9 cellular contexts compared by ENCODE assay signal in genomic region chr6:109318328-109318876, GRCh38.
DNase-seq lines count a peak whose midpoint lies in the region; ATAC-seq and TF ChIP-seq lines count a peak whose summit lies in the region.
"Had no signal": no experiment of that assay in that cellular context is flagged by ENCODE, and none has a peak within 500 bp of the region (broad histone marks: within the 10 kb centered on the region; RNA-seq: fewer than 3 reads in every experiment).

No MANE protein-coding gene starts in this region.

- peak overlapping the region; percentile 68 to 84 (median 84) for H3K27ac ChIP-seq in gastrocnemius medialis
- no peak overlapping the region for H3K27ac ChIP-seq in CD4-positive, alpha-beta T cell (ENCODE audit: low read depth, low read length)

- peak overlapping the region in 1 of 4 donors; percentile 16 for H3K4me3 ChIP-seq in gastrocnemius medialis
- no peak overlapping the region for H3K4me3 ChIP-seq in HAP-1

- CTCF ChIA-PET in CD4-positive, alpha-beta T cell (lab: Charles Lee), result no interaction called here

- H3K27ac Mint-ChIP-seq in CD4-positive, alpha-beta T cell, result no peak overlapping the region

- H3K9me3 ChIP-seq in gastrocnemius medialis, result no peaks in the 10 kb centered on the region
- no peaks in the 10 kb centered on the region for H3K9me3 ChIP-seq in HAP-1
- H3K9me3 ChIP-seq in CD4-positive, alpha-beta T cell (ENCODE audit: control insufficient read depth, low read length), result no peaks in the 10 kb centered on the region

- DNase-seq in HT-29 (ENCODE audit: low spot score) (peak; percentile 88), NCI-H748 (lab: John Stamatoyannopoulos, UW; ENCODE audit: unreplicated experiment) (peak; percentile 69), hippocampal formation (lab: John Stamatoyannopoulos, UW) (peak; percentile 69 to 91), gastrocnemius medialis (peak; percentile 38 to 79), HAP-1 (ENCODE audit: low spot score in 2 of 2) (no peak), NCI-H2227 (lab: John Stamatoyannopoulos, UW; ENCODE audit: unreplicated experiment) (no peak)
- DNase-seq in CD4-positive, alpha-beta T cell, result no peak
- DNase-seq: dermis blood vessel endothelial cell had no signal

- TF ChIP-seq CTCF in gastrocnemius medialis (IDR thresholded peaks at IDR 0.05 in 4 of 5, conservative IDR thresholded peaks at IDR 0.05 in 1 of 5), result no peak
- TF ChIP-seq CTCF in CD4-positive, alpha-beta T cell (IDR thresholded peaks at IDR 0.05), result no peak

- H3K4me3 Mint-ChIP-seq in CD4-positive, alpha-beta T cell, result no peak overlapping the region

- H3K36me3 ChIP-seq in gastrocnemius medialis, result no peaks in the 10 kb centered on the region
- no peaks in the 10 kb centered on the region for H3K36me3 ChIP-seq in HAP-1 (replicated peaks)

- H3K4me1 ChIP-seq in gastrocnemius medialis, result peaks cover 25 to 26% of the 10 kb centered on the region in 2 donors
- H3K4me1 ChIP-seq in HAP-1, result peaks cover 5% of the 10 kb centered on the region; the same call in 1 of the 2 replicates

- H3K36me3 Mint-ChIP-seq in CD4-positive, alpha-beta T cell (ENCODE audit: low read depth), result no peaks in the 10 kb centered on the region

- POLR2A ChIA-PET in CD4-positive, alpha-beta T cell (lab: Charles Lee), result interaction anchor here (0.6 kb wide), 1 partner anchor 9 kb away, joined by 4 read pairs; no protein-coding TSS in a partner anchor

- intact Hi-C loops in gastrocnemius medialis (cut with DNase I; ENCODE audit: low total_unique reads), result loop anchor here (5.0 kb wide), 1 partner anchor 44 kb away; no protein-coding TSS in a partner anchor
- intact Hi-C loops in CD4-positive, alpha-beta T cell (cut with DNase I, micrococcal nuclease), result no loop called here

- no peaks in the 10 kb centered on the region for H3K27me3 Mint-ChIP-seq in CD4-positive, alpha-beta T cell

- in situ Hi-C loops in gastrocnemius medialis (cut with MboI; ENCODE audit: low sequenced_read_pairs in 4 of 4), result no loop called here
- in situ Hi-C loops in HAP-1 (cut with MboI; ENCODE audit: low sequenced_read_pairs), result no loop called here

- ATAC-seq in gastrocnemius medialis (peak; percentile 87 to 90), HG03280 (IDR thresholded peaks at IDR 0.05; ENCODE audit: unreplicated experiment) (no peak)
- ATAC-seq in CD4-positive, alpha-beta T cell (ENCODE audit: poor library complexity), result no peak

- peaks cover 12% of the 10 kb centered on the region for H3K4me1 Mint-ChIP-seq in CD4-positive, alpha-beta T cell (ENCODE audit: low read depth)

- H3K27me3 ChIP-seq in gastrocnemius medialis (no peaks in the 10 kb centered on the region), HAP-1 (ENCODE audit: low read depth) (no peaks in the 10 kb centered on the region)
- no peaks in the 10 kb centered on the region for H3K27me3 ChIP-seq in CD4-positive, alpha-beta T cell (ENCODE audit: control insufficient read depth, insufficient read depth, low read length)

- TF ChIP-seq POLR2A in gastrocnemius medialis (IDR thresholded peaks at IDR 0.05), result peak in 1 of 2 donors; percentile 53

- no peaks in the 10 kb centered on the region for H3K9me3 Mint-ChIP-seq in CD4-positive, alpha-beta T cell

Comparison
In these comparisons a context has a peak if more than half of its experiments do, and no peak if none do; other contexts are left out.
1. DNase-seq: peak in HT-29 (single experiment), NCI-H748 (single experiment), hippocampal formation (2 of 2) and gastrocnemius medialis (2 of 2); none in HAP-1 (0 of 2), CD4-positive, alpha-beta T cell (0 of 10) and NCI-H2227 (single experiment).
2. ATAC-seq: peak in gastrocnemius medialis (2 of 2); none in HG03280 (single experiment) and CD4-positive, alpha-beta T cell (single experiment).